In genomic region chr2:108385411-108386071, GRCh38 we compare ENCODE assay signal across 14 cellular contexts. TPM values are rescaled to one million over a fixed set of nuclear protein-coding genes. Genes with fewer than 3 reads are reported as not detected.
DNase-seq lines count a peak whose midpoint lies in the region; ATAC-seq lines count a peak whose summit lies in the region.
"Had no signal": no experiment of that assay in that cellular context is flagged by ENCODE, and none has a peak within 500 bp of the region (broad histone marks: within the 10 kb centered on the region; RNA-seq: fewer than 3 reads in every experiment).

No MANE protein-coding gene starts in this region.

- DNase-seq in mucosa of gallbladder (ENCODE audit: low spot score) (peak; percentile 67), NCI-H1930 (lab: John Stamatoyannopoulos, UW) (no peak), DMS79 (lab: John Stamatoyannopoulos, UW) (no peak), SHP77 treated with DMSO at 0.1 percent for 48 hours (lab: John Stamatoyannopoulos, UW) (no peak), Kasumi-1 (lab: John Stamatoyannopoulos, UW) (no peak)
- DNase-seq: activated CD4-positive, alpha-beta T cell treated with anti-CD3 and anti-CD28 coated beads, Interleukin-2, amount 50 U/mL, for 4 hours; activated naive CD4-positive, alpha-beta T cell treated with anti-CD3 and anti-CD28 coated beads, Interleukin-2, amount 10 ng/mL, durations not matched to agents 7 days and 5 days; caudate nucleus; esophagus squamous epithelium; naive thymus-derived CD8-positive, alpha-beta T cell had no signal

- ATAC-seq in GM18873 (IDR thresholded peaks at IDR 0.05; ENCODE audit: low FRiP score, unreplicated experiment) (peak; percentile 78), HG02642 (IDR thresholded peaks at IDR 0.05; ENCODE audit: poor library complexity, unreplicated experiment) (peak; percentile 76), HG03520 (IDR thresholded peaks at IDR 0.05; ENCODE audit: unreplicated experiment) (peak; percentile 67)
- ATAC-seq: naive thymus-derived CD8-positive, alpha-beta T cell had no signal

RNA-seq across cellular contexts. Expression of gene SULT1C4, which starts 7.8 kb away (rescaled TPM):
- total RNA-seq in mucosa of gallbladder: 117 TPM
- total RNA-seq: HT1080; naive thymus-derived CD8-positive, alpha-beta T cell had no signal
